21 cellular contexts compared by ENCODE assay signal in the genomic region with DNA sequence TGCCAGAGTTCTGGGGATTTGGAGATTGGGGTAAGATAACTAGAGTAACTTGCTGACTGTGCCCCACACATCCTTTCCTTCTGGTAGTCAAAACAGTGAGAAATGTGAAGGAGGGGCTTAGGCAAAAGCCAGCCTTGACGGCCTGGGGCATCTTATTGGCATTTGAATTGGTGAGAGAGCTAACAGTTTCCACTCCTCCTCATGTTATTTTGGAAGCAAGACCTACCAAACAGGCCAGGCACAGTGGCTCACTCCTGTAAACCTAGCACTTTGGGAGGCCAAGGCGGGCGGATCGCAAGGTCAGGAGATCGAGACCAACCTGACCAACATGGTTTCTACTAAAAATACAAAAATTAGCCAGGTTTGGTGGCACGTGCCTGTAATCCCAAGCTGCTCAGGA.
DNase-seq lines count a peak whose midpoint lies in the region; ATAC-seq and TF ChIP-seq lines count a peak whose summit lies in the region.
"Had no signal": no experiment of that assay in that cellular context is flagged by ENCODE, and none has a peak within 500 bp of the region (broad histone marks: within the 10 kb centered on the region; RNA-seq: fewer than 3 reads in every experiment).

No MANE protein-coding gene starts in this region.

- H3K9me3 Mint-ChIP-seq in endodermal cell = no peaks in the 10 kb centered on the region

- peaks cover 9% of the 10 kb centered on the region for H3K4me1 Mint-ChIP-seq in endodermal cell

- TF ChIP-seq CTCF in endodermal cell (conservative IDR thresholded peaks at IDR 0.05) (no peak), lower leg skin (IDR thresholded peaks at IDR 0.05) (no peak)

- H3K27ac Mint-ChIP-seq in endodermal cell = no peak overlapping the region
- H3K27ac Mint-ChIP-seq: CD4-positive, alpha-beta T cell had no signal

- intact Hi-C loops in lower leg skin (cut with DNase I; ENCODE audit: low total_unique reads) = no loop called here

- H3K9ac ChIP-seq in endodermal cell (ENCODE audit: extremely low read depth, low read length, poor library complexity, severe bottlenecking) = no peak overlapping the region
- H3K9ac ChIP-seq: BLaER1 treated with 17β-estradiol and CSF1 and Interleukin-3, amounts not matched to agents 10 nM and 100 nM; GM23248 had no signal

- no peaks in the 10 kb centered on the region for H3K27me3 Mint-ChIP-seq in endodermal cell (ENCODE audit: insufficient read depth)
- H3K27me3 Mint-ChIP-seq: CD4-positive, alpha-beta T cell had no signal

- DNase-seq in ELF-1 (ENCODE audit: low read depth, low spot score) (peak; percentile 70), NCI-H69 (lab: John Stamatoyannopoulos, UW) (peak; percentile 26), endodermal cell (peak; percentile 58), iPS-NIHi7 (ENCODE audit: extremely low spot score) (peak; percentile 33), lower leg skin (ENCODE audit: low spot score in 2 of 2) (no peak), OCI-M1 (lab: John Stamatoyannopoulos, UW) (no peak)
- DNase-seq: 8988T; AML-193; Calu3; CD4-positive, alpha-beta T cell; DMS 273 treated with DMSO at 0.1 percent for 48 hours; DMS79; EL; GF-D8; GM23248; IMR-90; KG1 had no signal

- H3K36me3 Mint-ChIP-seq in endodermal cell (ENCODE audit: low read depth) = no peaks in the 10 kb centered on the region

- H3K4me1 ChIP-seq in endodermal cell (ENCODE audit: control insufficient read depth, insufficient read depth, low read length) = no peaks in the 10 kb centered on the region

- no peaks in the 10 kb centered on the region for H3K9me3 ChIP-seq in endodermal cell (ENCODE audit: control insufficient read depth, low read length)

- no peaks in the 10 kb centered on the region for H3K36me3 ChIP-seq in endodermal cell (ENCODE audit: control insufficient read depth, insufficient read depth, low read length)
- H3K36me3 ChIP-seq: BLaER1 treated with 17β-estradiol and CSF1 and Interleukin-3, amounts not matched to agents 10 nM and 100 nM had no signal

- ATAC-seq in HG03460 (IDR thresholded peaks at IDR 0.05; ENCODE audit: unreplicated experiment) (no peak), GM21367 (IDR thresholded peaks at IDR 0.05; ENCODE audit: unreplicated experiment) (no peak)
- ATAC-seq: HCT116 had no signal

- H3K4me3 ChIP-seq in endodermal cell (ENCODE audit: low read length) (no peak overlapping the region), lower leg skin (ENCODE audit: low read depth, poor library complexity, severe bottlenecking) (no peak overlapping the region)
- H3K4me3 ChIP-seq: BLaER1 treated with 17β-estradiol and CSF1 and Interleukin-3, amounts not matched to agents 10 nM and 100 nM; GM23248 had no signal

- no peak overlapping the region for H3K4me3 Mint-ChIP-seq in endodermal cell
- H3K4me3 Mint-ChIP-seq: CD4-positive, alpha-beta T cell had no signal

- no peak for TF ChIP-seq POLR2A in lower leg skin (IDR thresholded peaks at IDR 0.05)

- WGBS in endodermal cell (ENCODE audit: insufficient coverage in 1 of 2, insufficient read length in 1 of 2), 2 experiments = 67 to 86% methylated on average over 1 to 6 of the region's 6 CpGs
- WGBS in lower leg skin, 2 donors = 78 to 83% methylated on average over 6 of the region's 6 CpGs

- H3K27ac ChIP-seq in endodermal cell (ENCODE audit: low read depth, low read length) = no peak overlapping the region
- H3K27ac ChIP-seq: BLaER1 treated with 17β-estradiol and CSF1 and Interleukin-3, amounts not matched to agents 10 nM and 100 nM; GM23248 had no signal

- H3K27me3 ChIP-seq in endodermal cell (ENCODE audit: control insufficient read depth, insufficient read depth, low read length, poor library complexity, severe bottlenecking) = no peaks in the 10 kb centered on the region
- H3K27me3 ChIP-seq: BLaER1 treated with 17β-estradiol and CSF1 and Interleukin-3, amounts not matched to agents 10 nM and 100 nM had no signal

Comparison
In these comparisons a context has a peak if more than half of its experiments do, and no peak if none do; other contexts are left out.
1. DNase-seq: peak in ELF-1 (single experiment), NCI-H69 (single experiment), endodermal cell (single experiment) and iPS-NIHi7 (single experiment); none in lower leg skin (0 of 2) and OCI-M1 (single experiment).